ENCODE assay signal across 31 cellular contexts in the genomic region with DNA sequence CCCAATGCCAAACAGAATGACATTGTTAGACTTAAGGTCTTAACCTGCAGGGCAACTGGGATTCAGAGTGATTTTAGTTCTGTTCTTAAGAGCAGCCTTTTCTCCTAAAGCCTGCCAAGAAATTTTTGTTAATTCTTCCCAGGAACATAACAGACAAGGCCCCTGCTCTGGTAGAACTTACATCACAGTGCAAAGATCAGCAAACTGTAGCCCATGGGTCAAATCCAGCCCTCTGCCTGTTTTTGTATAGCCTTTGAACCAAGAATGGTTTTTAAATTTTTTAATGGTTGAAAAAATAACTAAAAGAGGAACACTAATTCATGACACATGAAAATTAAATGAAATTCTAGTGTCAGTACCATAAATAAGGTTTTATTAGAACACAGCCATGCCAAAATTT.
"Had no signal": no experiment of that assay in that cellular context is flagged by ENCODE, and none has a peak within 500 bp of the region (broad histone marks: within the 10 kb centered on the region; RNA-seq: fewer than 3 reads in every experiment).

No MANE protein-coding gene starts in this region.

- H3K36me3 Mint-ChIP-seq: natural killer cell; neural progenitor cell; stimulated activated memory B cell treated with anti-CD40 and anti-IgM and Interleukin-4, amounts not matched to agents 10 μg/mL and 1 μg/mL and 100 μg/mL, for 72 hours; type B pancreatic cell had no signal

- H3K4me3 Mint-ChIP-seq: natural killer cell; nephron; neural progenitor cell; stimulated activated memory B cell treated with anti-CD40 and anti-IgM and Interleukin-4, amounts not matched to agents 10 μg/mL and 1 μg/mL and 100 μg/mL, for 72 hours; stimulated activated naive CD8-positive, alpha-beta T cell treated with anti-CD3 and anti-CD28 coated beads, Interleukin-15, amount 100 ng/mL, for 72 hours; type B pancreatic cell had no signal

- H3K27ac ChIP-seq: neural progenitor cell, ovary, parathyroid adenoma, psoas muscle, skin epidermis, spleen, suprapubic skin, testis, tibial artery, transverse colon, upper lobe of right lung, uterus had no signal

- ATAC-seq: natural killer cell; psoas muscle; right cardiac atrium; sciatic nerve; stimulated activated memory B cell treated with anti-CD40 and anti-IgM and Interleukin-4, amounts not matched to agents 10 μg/mL and 1 μg/mL and 100 μg/mL, for 72 hours; stimulated activated naive CD8-positive, alpha-beta T cell treated with anti-CD3 and anti-CD28 coated beads, Interleukin-15, amount 100 ng/mL, for 72 hours; stimulated activated naive CD8-positive, alpha-beta T cell treated with anti-CD3 and anti-CD28 coated beads, Interleukin-15, Interleukin-2, amounts not matched to agents 100 U/mL and 50 U/mL, for 24 hours; upper lobe of right lung had no signal

- H2AFZ ChIP-seq: neural progenitor cell, parathyroid adenoma had no signal

- H3K9ac ChIP-seq: neural progenitor cell, parathyroid adenoma had no signal

- H3K4me1 ChIP-seq: neural progenitor cell, parathyroid adenoma, psoas muscle, testis, tibial artery, uterus had no signal

- H3K79me2 ChIP-seq: parathyroid adenoma had no signal

- H3K4me3 ChIP-seq: neural progenitor cell, ovary, psoas muscle, skin epidermis, smooth muscle cell, spleen, suprapubic skin, testis, tibial artery, transverse colon, upper lobe of right lung, uterus had no signal

- H3K36me3 ChIP-seq: neural progenitor cell, ovary, spleen, suprapubic skin, tibial artery, transverse colon, upper lobe of right lung, uterus had no signal

- H3K4me2 ChIP-seq: neural progenitor cell, smooth muscle cell had no signal

- H3K9me3 ChIP-seq: ovary, spleen, suprapubic skin, testis, tibial artery, transverse colon, upper lobe of right lung, uterus had no signal

- H3K4me1 Mint-ChIP-seq: nephron had no signal

- DNase-seq: natural killer cell; occipital lobe; ovary; posterior cingulate gyrus; psoas muscle; right cardiac atrium; spleen; stimulated activated CD4-positive, alpha-beta T cell treated with anti-CD3 and anti-CD28 coated beads, Interleukin-12 subunit alpha, Interleukin-12 subunit beta, amount 100 ng/mL, for 4 hours; stimulated activated CD4-positive, alpha-beta T cell treated with anti-CD3 and anti-CD28 coated beads, Interleukin-1b, Interleukin-23, amount 100 ng/mL, for 48 hours; stimulated activated CD4-positive, alpha-beta T cell treated with anti-CD3 and anti-CD28 coated beads, Interleukin-4, amount 100 ng/mL, for 1 hour; stimulated activated CD4-positive, alpha-beta T cell treated with anti-CD3 and anti-CD28 coated beads, Interleukin-4, amount 100 ng/mL, for 4 hours; stimulated activated CD8-positive, alpha-beta memory T cell treated with anti-CD3 and anti-CD28 coated beads, Interleukin-4, amount 100 ng/mL, for 48 hours; stimulated activated naive CD4-positive, alpha-beta T cell; stimulated activated naive CD8-positive, alpha-beta T cell treated with anti-CD3 and anti-CD28 coated beads, Interleukin-15, amount 100 ng/mL, for 72 hours; stimulated activated naive CD8-positive, alpha-beta T cell treated with anti-CD3 and anti-CD28 coated beads, Interleukin-15, Interleukin-2, amounts not matched to agents 100 U/mL and 50 U/mL, for 24 hours; substantia nigra; testis; tibial artery; transverse colon; upper lobe of right lung; uterus had no signal

- H3K27ac Mint-ChIP-seq: natural killer cell; neural progenitor cell; progenitor cell of endocrine pancreas; stimulated activated memory B cell treated with anti-CD40 and anti-IgM and Interleukin-4, amounts not matched to agents 10 μg/mL and 1 μg/mL and 100 μg/mL, for 72 hours; stimulated activated naive CD8-positive, alpha-beta T cell treated with anti-CD3 and anti-CD28 coated beads, Interleukin-15, amount 100 ng/mL, for 72 hours; type B pancreatic cell had no signal

- H3K27me3 ChIP-seq: neural progenitor cell, ovary, spleen, suprapubic skin, testis, tibial artery, transverse colon, upper lobe of right lung, uterus had no signal

- H3K27me3 Mint-ChIP-seq: progenitor cell of endocrine pancreas; stimulated activated memory B cell treated with anti-CD40 and anti-IgM and Interleukin-4, amounts not matched to agents 10 μg/mL and 1 μg/mL and 100 μg/mL, for 72 hours; stimulated activated naive CD8-positive, alpha-beta T cell treated with anti-CD3 and anti-CD28 coated beads, Interleukin-15, amount 100 ng/mL, for 72 hours; type B pancreatic cell had no signal

- H3K9me3 Mint-ChIP-seq: natural killer cell, type B pancreatic cell had no signal
